35 cellular contexts compared by ENCODE assay signal in genomic region chr4:13067077-13067476, GRCh38.
A peak's percentile ranks its signal among the peaks of the same experiment; 100 is the strongest.
DNase-seq lines count a peak whose midpoint lies in the region; ATAC-seq, FAIRE-seq and TF ChIP-seq lines count a peak whose summit lies in the region.
"Had no signal": no experiment of that assay in that cellular context is flagged by ENCODE, and none has a peak within 500 bp of the region (broad histone marks: within the 10 kb centered on the region; RNA-seq: fewer than 3 reads in every experiment).

No MANE protein-coding gene starts in this region.

- H4K20me1 ChIP-seq in K562 (replicated peaks; ENCODE audit: control insufficient read depth, insufficient read depth, low read length) (no peaks in the 10 kb centered on the region), H1 (replicated peaks in 1 of 2; ENCODE audit: control insufficient read depth in 1 of 2, insufficient read depth in 2 of 2, low read length in 2 of 2) (no peaks in the 10 kb centered on the region)
- H4K20me1 ChIP-seq: BLaER1; BLaER1 treated with 17β-estradiol and CSF1 and Interleukin-3, amounts not matched to agents 10 nM and 100 nM had no signal

- H2BK12ac ChIP-seq in H1 (ENCODE audit: low read depth, low read length), result no peak overlapping the region

- no peak for TF ChIP-seq RAD21 in K562 (CRISPR knock-in tag; conservative IDR thresholded peaks at IDR 0.05 in 1 of 2, IDR thresholded peaks at IDR 0.05 in 1 of 2)
- no peak for TF ChIP-seq RAD21 in H1 (IDR thresholded peaks at IDR 0.05 in 1 of 2, conservative IDR thresholded peaks at IDR 0.05 in 1 of 2; ENCODE audit: low read depth in 2 of 2, low read length in 2 of 2)

- CTCF ChIA-PET in HEK293 (lab: Yijun Ruan, JAX), result interaction anchor here (0.7 kb wide), 1 partner anchor 447 kb away, joined by 5 read pairs; no protein-coding TSS in a partner anchor
- CTCF ChIA-PET in K562 (lab: Yijun Ruan, JAX; ENCODE audit: low intra/inter-chr PET ratio), result no interaction called here
- CTCF ChIA-PET in H1 (lab: Charles Lee; ENCODE audit: partially characterized antibody), result interaction anchor here (0.8 to 1.9 kb wide), 3 partner anchors 145 to 215 kb away, joined by 3 to 7 read pairs (median 4); no protein-coding TSS in a partner anchor
- CTCF ChIA-PET in CD8-positive, alpha-beta memory T cell (lab: Charles Lee), result no interaction called here

- H3K27me3 ChIP-seq in K562 (ENCODE audit: control insufficient read depth in 2 of 2, insufficient read depth in 2 of 2, low read length in 2 of 2) (no peaks in the 10 kb centered on the region), H1 (replicated peaks in 1 of 4; ENCODE audit: control insufficient read depth in 3 of 4, extremely low read depth in 1 of 4, insufficient read depth in 3 of 4, low read length in 3 of 4) (no peaks in the 10 kb centered on the region), small intestine (ENCODE audit: control insufficient read depth in 2 of 2, insufficient read depth in 2 of 2, low read length in 2 of 2) (no peaks in the 10 kb centered on the region)
- H3K27me3 ChIP-seq in CD8-positive, alpha-beta memory T cell (ENCODE audit: insufficient read depth, low read length, poor library complexity, severe bottlenecking), result no peaks in the 10 kb centered on the region
- H3K27me3 ChIP-seq: BE2C; BLaER1; BLaER1 treated with 17β-estradiol and CSF1 and Interleukin-3, amounts not matched to agents 10 nM and 100 nM had no signal

- WGBS in K562 (ENCODE audit: insufficient coverage, low coverage, missing lambda C conversion rate), result 0% methylated on average over 1 of the region's 1 CpG
- 94% methylated on average over 1 of the region's 1 CpG; no CpG with 5 or more reads in 1 of the 2 experiments for WGBS in H1 (ENCODE audit: extremely low coverage in 1 of 2, insufficient coverage in 1 of 2, insufficient read length in 1 of 2, insufficient replicate concordance in 2 of 2, low coverage in 1 of 2, low lambda C conversion rate in 2 of 2, missing lambda C conversion rate in 1 of 2), 2 experiments
- WGBS in small intestine, 3 donors, result 10 to 51% (median 28%) methylated on average over 1 of the region's 1 CpG

- no peaks in the 10 kb centered on the region for H3K36me3 Mint-ChIP-seq in CD8-positive, alpha-beta memory T cell
- H3K36me3 Mint-ChIP-seq: CD14-positive monocyte; CD4-positive, alpha-beta memory T cell; CD4-positive, CD25-positive, alpha-beta regulatory T cell; CD8-positive, alpha-beta T cell had no signal

- H3K9me3 Mint-ChIP-seq in CD8-positive, alpha-beta memory T cell, result peaks cover 10 to 28% (median 24%) of the 10 kb centered on the region in 5 donors

- in situ Hi-C loops in K562 (cut with MboI), result no loop called here

- TF ChIP-seq EP300 in K562 (IDR thresholded peaks at IDR 0.05; ENCODE audit: low read length) (no peak), H1 (IDR thresholded peaks at IDR 0.05; ENCODE audit: borderline replicate concordance in 1 of 2, low read depth in 2 of 2, low read length in 2 of 2) (no peak)

- H3K4me1 Mint-ChIP-seq in CD8-positive, alpha-beta memory T cell, result no peaks in the 10 kb centered on the region
- H3K4me1 Mint-ChIP-seq: B cell; CD14-positive monocyte; CD4-positive, alpha-beta memory T cell; CD4-positive, CD25-positive, alpha-beta regulatory T cell had no signal

- ATAC-seq in K562, result no peak
- ATAC-seq in HG03565 (IDR thresholded peaks at IDR 0.05; ENCODE audit: unreplicated experiment), result no peak
- ATAC-seq: A549; CD8-positive, alpha-beta T cell had no signal

- H3K9me1 ChIP-seq in K562 (ENCODE audit: control insufficient read depth, insufficient read depth, low read length), result no peaks in the 10 kb centered on the region

- no peak overlapping the region for H4K8ac ChIP-seq in H1 (ENCODE audit: extremely low read depth, insufficient read depth, low read length)

- no peak overlapping the region for H2AFZ ChIP-seq in K562 (ENCODE audit: low read depth, low read length)
- no peak overlapping the region for H2AFZ ChIP-seq in H1 (ENCODE audit: low read length)

- H3K56ac ChIP-seq in H1 (replicated peaks; ENCODE audit: insufficient read length, low read depth, low read length), result no peak overlapping the region

- H2BK5ac ChIP-seq in H1 (ENCODE audit: low read depth, low read length), result no peak overlapping the region

- no peak overlapping the region for H3K4me2 ChIP-seq in K562 (ENCODE audit: insufficient read depth, low read length)
- no peak overlapping the region for H3K4me2 ChIP-seq in H1 (ENCODE audit: insufficient read depth in 1 of 2, low read depth in 2 of 2, low read length in 2 of 2)
- H3K4me2 ChIP-seq: A549; BLaER1; BLaER1 treated with 17β-estradiol and CSF1 and Interleukin-3, amounts not matched to agents 10 nM and 100 nM had no signal

- FAIRE-seq in K562 (lab: Jason Lieb, UNC), result no peak
- no peak for FAIRE-seq in H1 (lab: Jason Lieb, UNC)
- no peak for FAIRE-seq in small intestine (lab: Jason Lieb, UNC)
- FAIRE-seq: A204.1, A549, D721Med had no signal

- POLR2A ChIA-PET in HEK293 (lab: Yijun Ruan, JAX) (no interaction called here), K562 (lab: Yijun Ruan, JAX) (no interaction called here), H1 (lab: Charles Lee; ENCODE audit: partially characterized antibody) (no interaction called here)
- POLR2A ChIA-PET in CD8-positive, alpha-beta memory T cell (lab: Charles Lee), result no interaction called here

- no peak overlapping the region for H3K4me3 Mint-ChIP-seq in CD8-positive, alpha-beta memory T cell
- H3K4me3 Mint-ChIP-seq: B cell; CD14-positive monocyte; CD4-positive, alpha-beta memory T cell; CD4-positive, alpha-beta T cell; CD4-positive, CD25-positive, alpha-beta regulatory T cell; CD8-positive, alpha-beta T cell had no signal

- H3K18ac ChIP-seq in H1 (ENCODE audit: extremely low read depth, low read length), result no peak overlapping the region

- H3K23me2 ChIP-seq in H1 (ENCODE audit: low read depth, low read length), result no peaks in the 10 kb centered on the region

- intact Hi-C loops in K562 (cut with micrococcal nuclease), result no loop called here

- no peaks in the 10 kb centered on the region for H3K79me1 ChIP-seq in H1 (ENCODE audit: low read depth, low read length)

- no peak overlapping the region for H2BK120ac ChIP-seq in H1 (replicated peaks; ENCODE audit: low read depth, low read length)

- H3K9ac ChIP-seq in K562 (ENCODE audit: insufficient read depth in 1 of 2, low read depth in 2 of 2, low read length in 2 of 2) (no peak overlapping the region), H1 (replicated peaks in 1 of 4; ENCODE audit: extremely low read depth in 1 of 4, low read depth in 3 of 4, low read length in 3 of 4) (no peak overlapping the region)
- H3K9ac ChIP-seq: BLaER1; BLaER1 treated with 17β-estradiol and CSF1 and Interleukin-3, amounts not matched to agents 10 nM and 100 nM had no signal

- DNase-seq in K562 (ENCODE audit: extremely low read depth in 1 of 4, low spot score in 3 of 4) (no peak), H1 (ENCODE audit: low read depth in 1 of 2, low spot score in 2 of 2) (no peak), small intestine (peak; percentile 10), DMS79 treated with DMSO at 0.1 percent for 48 hours (lab: John Stamatoyannopoulos, UW) (no peak), NCI-H146 treated with DMSO at 0.1 percent for 48 hours (lab: John Stamatoyannopoulos, UW; ENCODE audit: unreplicated experiment) (no peak)
- DNase-seq in CD8-positive, alpha-beta memory T cell, result no peak
- DNase-seq: 8988T; ACHN; AML-193; BE2C; C1 segment of cervical spinal cord; Caco-2; Calu3; CD4-positive, alpha-beta memory T cell; CD4-positive, alpha-beta T cell; CD4-positive, CD25-positive, alpha-beta regulatory T cell; CD8-positive, alpha-beta T cell; COR-L47; DMS 273 treated with DMSO at 0.1 percent for 48 hours; DMS153; DMS53; DMS79; DND-41; EL had no signal

- H3K23ac ChIP-seq in H1 (ENCODE audit: insufficient read length), result no peak overlapping the region

- no TSS peak for BruUV-seq in K562 (replicated peaks; lab: Mats Ljungman, UMichigan)

- H3K27ac Mint-ChIP-seq in CD8-positive, alpha-beta memory T cell, result no peak overlapping the region
- H3K27ac Mint-ChIP-seq: B cell; CD14-positive monocyte; CD4-positive, alpha-beta memory T cell; CD4-positive, alpha-beta T cell; CD4-positive, CD25-positive, alpha-beta regulatory T cell; CD8-positive, alpha-beta T cell had no signal

- no peaks in the 10 kb centered on the region for H3K36me3 ChIP-seq in HEK293 (ENCODE audit: control insufficient read depth in 2 of 2, insufficient read depth in 1 of 2, low read length in 2 of 2)
- H3K36me3 ChIP-seq in K562 (ENCODE audit: control insufficient read depth, insufficient read depth, low read length), result no peaks in the 10 kb centered on the region
- H3K36me3 ChIP-seq in H1 (ENCODE audit: control insufficient read depth in 2 of 4, insufficient read depth in 4 of 4, low read length in 3 of 4), result no peaks in the 10 kb centered on the region
- H3K36me3 ChIP-seq in small intestine (ENCODE audit: control insufficient read depth in 2 of 2, insufficient read depth in 2 of 2, low read length in 2 of 2), result no peaks in the 10 kb centered on the region
- H3K36me3 ChIP-seq in CD8-positive, alpha-beta memory T cell (ENCODE audit: insufficient read depth, low read length), result no peaks in the 10 kb centered on the region
- H3K36me3 ChIP-seq: BE2C; BLaER1; BLaER1 treated with 17β-estradiol and CSF1 and Interleukin-3, amounts not matched to agents 10 nM and 100 nM had no signal

- TF ChIP-seq POLR2A in K562 (conservative IDR thresholded peaks at IDR 0.05) (no peak), H1 (IDR thresholded peaks at IDR 0.05; ENCODE audit: control extremely low read depth in 1 of 2, low read depth in 2 of 2, low read length in 2 of 2) (no peak)

- H2BK20ac ChIP-seq in H1 (ENCODE audit: low read length), result no peak overlapping the region

- TF ChIP-seq CTCF in HEK293 (tag by site-specific recombination; IDR thresholded peaks at IDR 0.05) (no peak), K562 (IDR thresholded peaks at IDR 0.05 in 2 of 3, conservative IDR thresholded peaks at IDR 0.05 in 1 of 3; ENCODE audit: insufficient read depth in 2 of 3, low read depth in 1 of 3, low read length in 3 of 3) (no peak), H1 (IDR thresholded peaks at IDR 0.05; ENCODE audit: control extremely low read depth in 1 of 3, insufficient read depth in 1 of 3, low read depth in 1 of 3, low read length in 3 of 3) (no peak)

- H3K4me1 ChIP-seq in HEK293 (ENCODE audit: control insufficient read depth, insufficient read depth, low read length) (no peaks in the 10 kb centered on the region), K562 (replicated peaks in 1 of 2; ENCODE audit: control insufficient read depth in 2 of 2, insufficient read depth in 2 of 2, low read length in 2 of 2) (no peaks in the 10 kb centered on the region), H1 (replicated peaks in 1 of 4; ENCODE audit: control insufficient read depth in 3 of 4, insufficient read depth in 4 of 4, low read length in 3 of 4) (peaks cover 0 to 5% (median 1%) of the 10 kb centered on the region in 4 experiments; a peak in 3 of 7 replicates), small intestine (ENCODE audit: control insufficient read depth in 2 of 2, insufficient read depth in 1 of 2, low read depth in 1 of 2, low read length in 1 of 2) (no peaks in the 10 kb centered on the region)
- H3K4me1 ChIP-seq in CD8-positive, alpha-beta memory T cell (ENCODE audit: insufficient read depth, low read length), result no peaks in the 10 kb centered on the region
- H3K4me1 ChIP-seq: A549; BE2C; BLaER1; BLaER1 treated with 17β-estradiol and CSF1 and Interleukin-3, amounts not matched to agents 10 nM and 100 nM; Caco-2 had no signal

- H3K14ac ChIP-seq in H1 (ENCODE audit: insufficient read length), result no peak overlapping the region

- H3K9me3 ChIP-seq in HEK293 (ENCODE audit: control insufficient read depth, insufficient read depth, low read depth, low read length) (no peaks in the 10 kb centered on the region), K562 (replicated peaks; ENCODE audit: control insufficient read depth, insufficient read depth, low read depth, low read length) (no peaks in the 10 kb centered on the region), H1 (ENCODE audit: insufficient read depth in 2 of 2, low read depth in 1 of 2, low read length in 1 of 2) (no peaks in the 10 kb centered on the region), small intestine (ENCODE audit: control insufficient read depth, low read depth) (no peaks in the 10 kb centered on the region)
- H3K9me3 ChIP-seq in CD8-positive, alpha-beta memory T cell (ENCODE audit: low read length), result no peaks in the 10 kb centered on the region
- H3K9me3 ChIP-seq: A549; BE2C; BLaER1; BLaER1 treated with 17β-estradiol and CSF1 and Interleukin-3, amounts not matched to agents 10 nM and 100 nM; Caco-2 had no signal

- H2BK15ac ChIP-seq in H1 (ENCODE audit: low read length), result no peak overlapping the region

- no peak overlapping the region for H4K5ac ChIP-seq in H1 (ENCODE audit: insufficient read length, low read depth, low read length)

- no peak overlapping the region for H3K27ac ChIP-seq in HEK293 (ENCODE audit: extremely low read depth, low read depth, low read length)
- no peak overlapping the region for H3K27ac ChIP-seq in K562 (ENCODE audit: extremely low read depth, low read depth, low read length)
- no peak overlapping the region for H3K27ac ChIP-seq in H1 (ENCODE audit: low read depth, low read length)
- H3K27ac ChIP-seq in small intestine (ENCODE audit: low read depth in 1 of 2, low read length in 1 of 2), result no peak overlapping the region
- no peak overlapping the region for H3K27ac ChIP-seq in CD8-positive, alpha-beta memory T cell (ENCODE audit: low read depth, low read length)
- H3K27ac ChIP-seq: 22Rv1; A549; BLaER1; BLaER1 treated with 17β-estradiol and CSF1 and Interleukin-3, amounts not matched to agents 10 nM and 100 nM; C4-2B had no signal

- H3K27me3 Mint-ChIP-seq in CD8-positive, alpha-beta memory T cell, result peaks cover 0 to 2% of the 10 kb centered on the region in 2 donors
- H3K27me3 Mint-ChIP-seq: B cell; CD4-positive, alpha-beta memory T cell; CD4-positive, alpha-beta T cell; CD4-positive, CD25-positive, alpha-beta regulatory T cell had no signal

- H3K79me2 ChIP-seq in K562 (ENCODE audit: control insufficient read depth, insufficient read depth, low read length), result no peaks in the 10 kb centered on the region
- H3K79me2 ChIP-seq in H1 (ENCODE audit: control insufficient read depth in 1 of 2, insufficient read depth in 2 of 2, low read length in 2 of 2), result no peaks in the 10 kb centered on the region

- H2AK5ac ChIP-seq in H1 (ENCODE audit: low read depth, low read length), result no peak overlapping the region

- no peak overlapping the region for H4K91ac ChIP-seq in H1 (replicated peaks; ENCODE audit: insufficient read length, low read length)

- H3K4ac ChIP-seq in H1 (replicated peaks; ENCODE audit: insufficient read length, low read depth, low read length), result no peak overlapping the region

- H3K4me3 ChIP-seq in HEK293 (ENCODE audit: low read depth, low read length), result no peak overlapping the region
- H3K4me3 ChIP-seq in K562, result no peak overlapping the region
- no peak overlapping the region for H3K4me3 ChIP-seq in H1 (ENCODE audit: extremely low read depth in 1 of 4, insufficient read depth in 2 of 4, low read depth in 3 of 4, low read length in 4 of 4)
- H3K4me3 ChIP-seq in small intestine (ENCODE audit: low read depth in 1 of 2, low read length in 2 of 2), result no peak overlapping the region
- H3K4me3 ChIP-seq in CD8-positive, alpha-beta memory T cell (ENCODE audit: low read length), result no peak overlapping the region
- H3K4me3 ChIP-seq: A549; BLaER1; BLaER1 treated with 17β-estradiol and CSF1 and Interleukin-3, amounts not matched to agents 10 nM and 100 nM had no signal

Comparison
In these comparisons a context has a peak if more than half of its experiments do, and no peak if none do; other contexts are left out.
1. CTCF ChIA-PET loops: an anchor here in HEK293 (0.7 kb wide) and H1 (0.8 to 1.9 kb wide); none called in K562 and CD8-positive, alpha-beta memory T cell.